1 cellular context compared by ENCODE assay signal in genomic region chr16:78444-79145, GRCh38.
TF ChIP-seq lines count a peak whose summit lies in the region.

No MANE protein-coding gene starts in this region.

TF ChIP-seq in GM12878, 131 proteins besides CTCF, POLR2A, EP300 and RAD21:
- TF ChIP-seq HDAC6 (IDR thresholded peaks at IDR 0.05; ENCODE audit: unreplicated experiment), result no peak
- TF ChIP-seq PAX5 (IDR thresholded peaks at IDR 0.05; ENCODE audit: borderline replicate concordance, low read depth, low read length), result no peak
- no peak for TF ChIP-seq KDM1A (IDR thresholded peaks at IDR 0.05; ENCODE audit: borderline replicate concordance)
- TF ChIP-seq POLR2AphosphoS5 (IDR thresholded peaks at IDR 0.05; ENCODE audit: low read length), result peak; percentile 45; the same call in 1 of the 2 replicates
- TF ChIP-seq RB1 (IDR thresholded peaks at IDR 0.05; ENCODE audit: borderline replicate concordance), result no peak
- TF ChIP-seq NRF1 (conservative IDR thresholded peaks at IDR 0.05; ENCODE audit: low read depth, low read length), result no peak
TF ChIP-seq in GM12878: peak in this region for 1.
